ENCODE assay signal across 8 cellular contexts in genomic region chr22:31631381-31631780, GRCh38. TPM values are rescaled to one million over a fixed set of nuclear protein-coding genes. Genes with fewer than 3 reads are reported as not detected.
A peak's percentile ranks its signal among the peaks of the same experiment; 100 is the strongest.
DNase-seq lines count a peak whose midpoint lies in the region; ATAC-seq and TF ChIP-seq lines count a peak whose summit lies in the region.

No MANE protein-coding gene starts in this region.

- peaks cover 58% of the 10 kb centered on the region for H3K4me1 Mint-ChIP-seq in activated T-cell treated with anti-CD3 and anti-CD28 coated beads, Interleukin-2, amount 50 U/mL, for 4 hours (ENCODE audit: low read depth)
- peaks cover 45% of the 10 kb centered on the region for H3K4me1 Mint-ChIP-seq in activated naive CD8-positive, alpha-beta T cell treated with anti-CD3 and anti-CD28 coated beads, Interleukin-2, amount 50 U/mL, for 24 hours

- 28 to 39% methylated on average over 9 of the region's 9 CpGs for WGBS in aorta, 2 donors

- no peak for TF ChIP-seq CTCF in thoracic aorta (IDR thresholded peaks at IDR 0.05)

- H3K4me1 ChIP-seq in thoracic aorta (ENCODE audit: control insufficient read depth in 1 of 2, low read depth in 2 of 2) (peaks cover 11 to 28% of the 10 kb centered on the region in 2 donors), aorta (ENCODE audit: control insufficient read depth in 1 of 2, insufficient read depth in 2 of 2, low read length in 2 of 2) (no peaks in the 10 kb centered on the region)

- H3K27me3 ChIP-seq in layer of hippocampus (ENCODE audit: control insufficient read depth, insufficient read depth, low read length) (no peaks in the 10 kb centered on the region), thoracic aorta (replicated peaks; ENCODE audit: insufficient read depth) (no peaks in the 10 kb centered on the region), aorta (ENCODE audit: control insufficient read depth in 1 of 2, insufficient read depth in 2 of 2, low read length in 1 of 2) (no peaks in the 10 kb centered on the region)

- peak overlapping the region; percentile 87 for H3K4me3 Mint-ChIP-seq in activated T-cell treated with anti-CD3 and anti-CD28 coated beads, Interleukin-2, amount 50 U/mL, for 4 hours
- peak overlapping the region; percentile 83 for H3K4me3 Mint-ChIP-seq in activated naive CD8-positive, alpha-beta T cell treated with anti-CD3 and anti-CD28 coated beads, Interleukin-2, amount 50 U/mL, for 24 hours

- peak overlapping the region; percentile 75 for H3K27ac ChIP-seq in layer of hippocampus (ENCODE audit: low read depth, low read length)
- peak overlapping the region; percentile 82 to 84 for H3K27ac ChIP-seq in thoracic aorta
- peak overlapping the region in 1 of 2 donors; percentile 62 for H3K27ac ChIP-seq in aorta (ENCODE audit: low read depth in 1 of 2, low read length in 2 of 2)

- no peak for ATAC-seq in activated T-cell treated with anti-CD3 and anti-CD28 coated beads, Interleukin-2, amount 50 U/mL, for 4 hours
- no peak for ATAC-seq in activated naive CD8-positive, alpha-beta T cell treated with anti-CD3 and anti-CD28 coated beads, Interleukin-2, amount 50 U/mL, for 24 hours
- ATAC-seq in thoracic aorta (ENCODE audit: insufficient number of reproducible peaks, low FRiP score, low read depth) (no peak), aorta (ENCODE audit: low FRiP score) (no peak), HG03342 (IDR thresholded peaks at IDR 0.05; ENCODE audit: unreplicated experiment) (no peak)

- peak overlapping the region; percentile 95 for H3K4me3 ChIP-seq in thoracic aorta
- no peak overlapping the region for H3K4me3 ChIP-seq in aorta (ENCODE audit: low read length in 2 of 2)

- peak overlapping the region; percentile 81 for H3K27ac Mint-ChIP-seq in activated naive CD8-positive, alpha-beta T cell treated with anti-CD3 and anti-CD28 coated beads, Interleukin-2, amount 50 U/mL, for 24 hours

- H3K27me3 Mint-ChIP-seq in activated T-cell treated with anti-CD3 and anti-CD28 coated beads, Interleukin-2, amount 50 U/mL, for 4 hours (ENCODE audit: low read depth) = no peaks in the 10 kb centered on the region
- no peaks in the 10 kb centered on the region for H3K27me3 Mint-ChIP-seq in activated naive CD8-positive, alpha-beta T cell treated with anti-CD3 and anti-CD28 coated beads, Interleukin-2, amount 50 U/mL, for 24 hours

- H3K9me3 ChIP-seq in thoracic aorta = no peaks in the 10 kb centered on the region
- no peaks in the 10 kb centered on the region for H3K9me3 ChIP-seq in aorta (ENCODE audit: control insufficient read depth, low read length)

- no peaks in the 10 kb centered on the region for H3K9me3 Mint-ChIP-seq in activated T-cell treated with anti-CD3 and anti-CD28 coated beads, Interleukin-2, amount 50 U/mL, for 4 hours
- no peaks in the 10 kb centered on the region for H3K9me3 Mint-ChIP-seq in activated naive CD8-positive, alpha-beta T cell treated with anti-CD3 and anti-CD28 coated beads, Interleukin-2, amount 50 U/mL, for 24 hours

- no peaks in the 10 kb centered on the region for H3K36me3 ChIP-seq in thoracic aorta
- no peaks in the 10 kb centered on the region for H3K36me3 ChIP-seq in aorta (ENCODE audit: control insufficient read depth in 1 of 2, insufficient read depth in 2 of 2, low read length in 1 of 2)

- intact Hi-C loops in aorta (cut with DNase I) = loop anchor here (2.0 to 5.0 kb wide), 3 partner anchors 69 to 134 kb away; partner anchors contain the start of gene SFI1 (in 1 of the 2)

- DNase-seq in activated T-cell treated with anti-CD3 and anti-CD28 coated beads, Interleukin-2, amount 50 U/mL, for 4 hours = no peak
- DNase-seq in activated T-cell treated with anti-CD3 and anti-CD28 coated beads, Interleukin-2, amount 50 U/mL, for 1 hour = no peak
- no peak for DNase-seq in activated naive CD8-positive, alpha-beta T cell treated with anti-CD3 and anti-CD28 coated beads, Interleukin-2, amount 50 U/mL, for 24 hours
- DNase-seq in thoracic aorta (ENCODE audit: low spot score) = no peak
- DNase-seq in aorta = no peak
- no peak for DNase-seq in OCI-M1 (lab: John Stamatoyannopoulos, UW)

- no peaks in the 10 kb centered on the region for H3K36me3 Mint-ChIP-seq in activated T-cell treated with anti-CD3 and anti-CD28 coated beads, Interleukin-2, amount 50 U/mL, for 4 hours (ENCODE audit: insufficient read depth)
- H3K36me3 Mint-ChIP-seq in activated naive CD8-positive, alpha-beta T cell treated with anti-CD3 and anti-CD28 coated beads, Interleukin-2, amount 50 U/mL, for 24 hours (ENCODE audit: low read depth) = peaks cover 2% of the 10 kb centered on the region

RNA-seq across cellular contexts. Expression of gene PISD, which starts 30.6 kb away (rescaled TPM):
- 100 to 1,000 TPM in 1 of 3 donors, 10 to 100 TPM in 2; 80.0 to 101 (median 81.2) TPM for total RNA-seq in activated T-cell treated with anti-CD3 and anti-CD28 coated beads, Interleukin-2, amount 50 U/mL, for 4 hours
- total RNA-seq in thoracic aorta (10 to 100 TPM; 41.4 to 54.9 TPM), aorta (10 to 100 TPM; 38.5 to 38.8 TPM)
- 10 to 100 TPM; 16.0 to 29.1 TPM for polyA plus RNA-seq in aorta
